Comparison of ENCODE assay signal across 12 cellular contexts in genomic region chr15:63974036-63974435, GRCh38.
"Had no signal": no experiment of that assay in that cellular context is flagged by ENCODE, and none has a peak within 500 bp of the region (broad histone marks: within the 10 kb centered on the region; RNA-seq: fewer than 3 reads in every experiment).

No MANE protein-coding gene starts in this region.

- H3K27me3 Mint-ChIP-seq: activated naive CD8-positive, alpha-beta T cell treated with anti-CD3 and anti-CD28 coated beads for 36 hours; effector memory CD8-positive, alpha-beta T cell had no signal

- H3K4me3 Mint-ChIP-seq: activated CD4-positive, alpha-beta T cell treated with anti-CD3 and anti-CD28 coated beads, Interleukin-2, amount 10 ng/mL, durations not matched to agents 7 days and 5 days; activated naive CD8-positive, alpha-beta T cell treated with anti-CD3 and anti-CD28 coated beads for 36 hours; activated T-helper 1 cell treated with anti-CD3 and anti-CD28 coated beads, Interleukin-12 subunit alpha, Interleukin-12 subunit beta, Interleukin-2, Interleukin-4 antibody, amounts not matched to agents 30 ng/mL and 10 ng/mL and 1 ng/mL, durations not matched to agents 14 hours and 24 hours and 36 hours; dendritic cell treated with granulocyte-macrophage colony-stimulating factor and Interleukin-4, amounts not matched to agents 40 ng/mL and 50 ng/mL, for 4 days; effector memory CD8-positive, alpha-beta T cell; nephron; stimulated activated effector memory CD8-positive, alpha-beta T cell treated with anti-CD3 and anti-CD28 coated beads, Interleukin-12 subunit alpha, Interleukin-12 subunit beta, amount 100 ng/mL, for 72 hours had no signal

- ATAC-seq: effector memory CD8-positive, alpha-beta T cell; stimulated activated effector memory CD8-positive, alpha-beta T cell treated with anti-CD3 and anti-CD28 coated beads, Interleukin-12 subunit alpha, Interleukin-12 subunit beta, amount 100 ng/mL, for 72 hours had no signal

- H3K27ac Mint-ChIP-seq: activated CD4-positive, alpha-beta T cell treated with anti-CD3 and anti-CD28 coated beads, Interleukin-2, amount 10 ng/mL, durations not matched to agents 7 days and 5 days; activated naive CD8-positive, alpha-beta T cell treated with anti-CD3 and anti-CD28 coated beads for 36 hours; dendritic cell treated with granulocyte-macrophage colony-stimulating factor and Interleukin-4, amounts not matched to agents 40 ng/mL and 50 ng/mL, for 4 days had no signal

- H3K27me3 ChIP-seq: hepatocyte had no signal

- H2AFZ ChIP-seq: hepatocyte had no signal

- H3K27ac ChIP-seq: epithelial cell of prostate, hepatocyte had no signal

- H3K4me3 ChIP-seq: hepatocyte had no signal

- H3K4me2 ChIP-seq: hepatocyte had no signal

- H3K36me3 Mint-ChIP-seq: activated naive CD8-positive, alpha-beta T cell treated with anti-CD3 and anti-CD28 coated beads for 36 hours; stimulated activated effector memory CD8-positive, alpha-beta T cell treated with anti-CD3 and anti-CD28 coated beads, Interleukin-12 subunit alpha, Interleukin-12 subunit beta, amount 100 ng/mL, for 72 hours had no signal

- DNase-seq: activated CD4-positive, alpha-beta T cell treated with anti-CD3 and anti-CD28 coated beads, Interleukin-2, amount 10 ng/mL, durations not matched to agents 7 days and 5 days; activated naive CD8-positive, alpha-beta T cell treated with anti-CD3 and anti-CD28 coated beads for 36 hours; anterior cingulate cortex; cerebellar nuclear complex; effector memory CD8-positive, alpha-beta T cell; mesendoderm had no signal

- H3K9me3 Mint-ChIP-seq: activated CD4-positive, alpha-beta T cell treated with anti-CD3 and anti-CD28 coated beads, Interleukin-2, amount 10 ng/mL, durations not matched to agents 7 days and 5 days; activated naive CD8-positive, alpha-beta T cell treated with anti-CD3 and anti-CD28 coated beads for 36 hours; activated T-helper 1 cell treated with anti-CD3 and anti-CD28 coated beads, Interleukin-12 subunit alpha, Interleukin-12 subunit beta, Interleukin-2, Interleukin-4 antibody, amounts not matched to agents 30 ng/mL and 10 ng/mL and 1 ng/mL, durations not matched to agents 14 hours and 24 hours and 36 hours; dendritic cell treated with granulocyte-macrophage colony-stimulating factor and Interleukin-4, amounts not matched to agents 40 ng/mL and 50 ng/mL, for 4 days; effector memory CD8-positive, alpha-beta T cell; nephron; stimulated activated effector memory CD8-positive, alpha-beta T cell treated with anti-CD3 and anti-CD28 coated beads, Interleukin-12 subunit alpha, Interleukin-12 subunit beta, amount 100 ng/mL, for 72 hours had no signal

- H3K79me2 ChIP-seq: hepatocyte had no signal
